ENCODE assay signal across 16 cellular contexts in genomic region chr6:6891949-6892461, GRCh38.
DNase-seq lines count a peak whose midpoint lies in the region; ATAC-seq lines count a peak whose summit lies in the region.
"Had no signal": no experiment of that assay in that cellular context is flagged by ENCODE, and none has a peak within 500 bp of the region (broad histone marks: within the 10 kb centered on the region; RNA-seq: fewer than 3 reads in every experiment).

No MANE protein-coding gene starts in this region.

- H3K27ac Mint-ChIP-seq in activated naive CD4-positive, alpha-beta T cell treated with anti-CD3 and anti-CD28 coated beads for 36 hours: no peak overlapping the region
- peak overlapping the region; percentile 42 for H3K27ac Mint-ChIP-seq in stimulated activated effector memory CD8-positive, alpha-beta T cell treated with anti-CD3 and anti-CD28 coated beads, Interleukin-12 subunit alpha, Interleukin-12 subunit beta, amount 100 ng/mL, for 72 hours
- H3K27ac Mint-ChIP-seq: activated naive CD4-positive, alpha-beta T cell treated with anti-CD3 and anti-CD28 coated beads, Interleukin-2, amount 50 U/mL, for 24 hours; B cell had no signal

- no peak overlapping the region for H3K4me3 Mint-ChIP-seq in activated naive CD4-positive, alpha-beta T cell treated with anti-CD3 and anti-CD28 coated beads for 36 hours
- H3K4me3 Mint-ChIP-seq in stimulated activated effector memory CD8-positive, alpha-beta T cell treated with anti-CD3 and anti-CD28 coated beads, Interleukin-12 subunit alpha, Interleukin-12 subunit beta, amount 100 ng/mL, for 72 hours: no peak overlapping the region
- H3K4me3 Mint-ChIP-seq: activated naive CD4-positive, alpha-beta T cell treated with anti-CD3 and anti-CD28 coated beads, Interleukin-2, amount 50 U/mL, for 24 hours; B cell had no signal

- no peaks in the 10 kb centered on the region for H3K9me3 Mint-ChIP-seq in activated naive CD4-positive, alpha-beta T cell treated with anti-CD3 and anti-CD28 coated beads for 36 hours
- no peaks in the 10 kb centered on the region for H3K9me3 Mint-ChIP-seq in stimulated activated effector memory CD8-positive, alpha-beta T cell treated with anti-CD3 and anti-CD28 coated beads, Interleukin-12 subunit alpha, Interleukin-12 subunit beta, amount 100 ng/mL, for 72 hours
- H3K9me3 Mint-ChIP-seq: activated naive CD4-positive, alpha-beta T cell treated with anti-CD3 and anti-CD28 coated beads, Interleukin-2, amount 50 U/mL, for 24 hours had no signal

- in situ Hi-C loops in ACHN (cut with HindIII; ENCODE audit: low pct_ligation_motif_present, low pct_unique_long_range_greater_than_20kb, low sequenced_read_pairs): no loop called here

- no peaks in the 10 kb centered on the region for H3K36me3 ChIP-seq in Karpas-422 (ENCODE audit: insufficient read depth, low read length)
- H3K36me3 ChIP-seq: prostate gland had no signal

- no peaks in the 10 kb centered on the region for H3K79me2 ChIP-seq in Karpas-422 (ENCODE audit: low read length)

- CTCF ChIA-PET in activated naive CD4-positive, alpha-beta T cell treated with anti-CD3 and anti-CD28 coated beads for 36 hours (lab: Charles Lee): interaction anchor here (0.6 kb wide), 1 partner anchor 9 kb away, joined by 3 read pairs; no protein-coding TSS in a partner anchor

- DNase-seq in activated naive CD4-positive, alpha-beta T cell treated with anti-CD3 and anti-CD28 coated beads for 36 hours: peak; percentile 17
- DNase-seq in activated naive CD4-positive, alpha-beta T cell (lab: John Stamatoyannopoulos, UW): no peak
- DNase-seq in NOMO-1 treated with DMSO at 0.1 percent for 48 hours (lab: John Stamatoyannopoulos, UW; ENCODE audit: unreplicated experiment): peak; percentile 82
- no peak for DNase-seq in stimulated activated effector memory CD8-positive, alpha-beta T cell treated with anti-CD3 and anti-CD28 coated beads, Interleukin-12 subunit alpha, Interleukin-12 subunit beta, amount 100 ng/mL, for 72 hours (ENCODE audit: low spot score in 2 of 2)
- DNase-seq in Karpas-422: no peak
- DNase-seq in GOT3 (lab: John Stamatoyannopoulos, UW): no peak
- DNase-seq in ACHN: no peak
- DNase-seq: activated CD8-positive, alpha-beta memory T cell treated with anti-CD3 and anti-CD28 coated beads for 24 hours; NCI-H1694; stimulated activated CD4-positive, alpha-beta T cell treated with anti-CD3 and anti-CD28 coated beads, Interleukin-4, amount 100 ng/mL, for 24 hours; stimulated activated naive CD8-positive, alpha-beta T cell treated with anti-CD3 and anti-CD28 coated beads, Interleukin-15, Interleukin-2, amounts not matched to agents 100 U/mL and 50 U/mL, for 24 hours had no signal

- no peaks in the 10 kb centered on the region for H3K9me2 ChIP-seq in Karpas-422 (replicated peaks; ENCODE audit: insufficient read depth, low read length)

- intact Hi-C loops in activated naive CD4-positive, alpha-beta T cell treated with anti-CD3 and anti-CD28 coated beads for 36 hours (cut with micrococcal nuclease): no loop called here

- H3K27me3 ChIP-seq in Karpas-422 (ENCODE audit: low read length): no peaks in the 10 kb centered on the region

- H4K20me1 ChIP-seq in Karpas-422 (ENCODE audit: insufficient read depth, low read depth, low read length): no peaks in the 10 kb centered on the region

- H3K27me3 Mint-ChIP-seq in activated naive CD4-positive, alpha-beta T cell treated with anti-CD3 and anti-CD28 coated beads for 36 hours (ENCODE audit: low read depth): no peaks in the 10 kb centered on the region
- H3K27me3 Mint-ChIP-seq: activated naive CD4-positive, alpha-beta T cell treated with anti-CD3 and anti-CD28 coated beads, Interleukin-2, amount 50 U/mL, for 24 hours had no signal

- H3K9ac ChIP-seq in Karpas-422 (ENCODE audit: low read length): no peak overlapping the region

- ATAC-seq in esophagus mucosa: peak; percentile 67
- no peak for ATAC-seq in stimulated activated effector memory CD8-positive, alpha-beta T cell treated with anti-CD3 and anti-CD28 coated beads, Interleukin-12 subunit alpha, Interleukin-12 subunit beta, amount 100 ng/mL, for 72 hours
- ATAC-seq: Panc1; stimulated activated naive CD8-positive, alpha-beta T cell treated with anti-CD3 and anti-CD28 coated beads, Interleukin-15, Interleukin-2, amounts not matched to agents 100 U/mL and 50 U/mL, for 24 hours had no signal

- no peaks in the 10 kb centered on the region for H3K36me3 Mint-ChIP-seq in activated naive CD4-positive, alpha-beta T cell treated with anti-CD3 and anti-CD28 coated beads for 36 hours (ENCODE audit: low read depth)
- H3K36me3 Mint-ChIP-seq in stimulated activated effector memory CD8-positive, alpha-beta T cell treated with anti-CD3 and anti-CD28 coated beads, Interleukin-12 subunit alpha, Interleukin-12 subunit beta, amount 100 ng/mL, for 72 hours: no peaks in the 10 kb centered on the region
- H3K36me3 Mint-ChIP-seq: activated naive CD4-positive, alpha-beta T cell treated with anti-CD3 and anti-CD28 coated beads, Interleukin-2, amount 50 U/mL, for 24 hours had no signal

- no peak overlapping the region for H2AFZ ChIP-seq in Karpas-422 (ENCODE audit: low read length)

- H3K9me3 ChIP-seq in Karpas-422 (ENCODE audit: low read length): no peaks in the 10 kb centered on the region
- H3K9me3 ChIP-seq: prostate gland had no signal

- H3K4me1 ChIP-seq in Karpas-422 (ENCODE audit: low read length): no peaks in the 10 kb centered on the region
- H3K4me1 ChIP-seq: prostate gland had no signal

- peaks cover 13% of the 10 kb centered on the region for H3K4me1 Mint-ChIP-seq in activated naive CD4-positive, alpha-beta T cell treated with anti-CD3 and anti-CD28 coated beads for 36 hours (ENCODE audit: low read depth)
- no peaks in the 10 kb centered on the region for H3K4me1 Mint-ChIP-seq in stimulated activated effector memory CD8-positive, alpha-beta T cell treated with anti-CD3 and anti-CD28 coated beads, Interleukin-12 subunit alpha, Interleukin-12 subunit beta, amount 100 ng/mL, for 72 hours
- H3K4me1 Mint-ChIP-seq: B cell had no signal

- H3K4me3 ChIP-seq in Karpas-422 (ENCODE audit: low read length): no peak overlapping the region
- H3K4me3 ChIP-seq: prostate gland had no signal

- H3K27ac ChIP-seq in Karpas-422 (ENCODE audit: low read length): no peak overlapping the region
- H3K27ac ChIP-seq: prostate gland had no signal

- no peak overlapping the region for H3K4me2 ChIP-seq in Karpas-422 (ENCODE audit: low read depth, low read length, poor library complexity, severe bottlenecking)

Comparison
In these comparisons a context has a peak if more than half of its experiments do, and no peak if none do; other contexts are left out.
1. DNase-seq: peak in activated naive CD4-positive, alpha-beta T cell treated with anti-CD3 and anti-CD28 coated beads for 36 hours (single experiment) and NOMO-1 treated with DMSO at 0.1 percent for 48 hours (single experiment); none in activated naive CD4-positive, alpha-beta T cell (0 of 4), stimulated activated effector memory CD8-positive, alpha-beta T cell treated with anti-CD3 and anti-CD28 coated beads, Interleukin-12 subunit alpha, Interleukin-12 subunit beta, amount 100 ng/mL, for 72 hours (0 of 2), Karpas-422 (single experiment), GOT3 (single experiment) and ACHN (single experiment).